In the genomic region with DNA sequence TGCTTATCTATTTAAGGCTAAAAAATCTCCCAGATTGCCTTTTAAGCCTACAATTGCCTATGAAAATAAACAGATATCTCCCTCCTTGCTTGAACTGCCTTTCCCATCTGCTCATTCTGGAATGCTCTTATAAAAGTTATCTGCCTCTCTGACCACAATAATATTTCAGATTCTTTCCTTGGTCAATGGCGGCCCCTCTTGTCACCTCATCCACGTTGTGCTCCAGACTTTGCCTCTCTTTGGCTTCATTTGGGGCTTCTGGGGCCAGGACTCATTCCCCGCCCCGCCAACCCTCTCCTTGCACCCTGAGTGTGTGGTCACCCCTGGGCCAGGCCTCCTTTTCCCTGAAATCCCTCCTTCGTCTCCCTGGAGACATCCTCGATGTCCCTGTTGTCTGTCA, we compare ENCODE assay signal across 21 cellular contexts.
DNase-seq lines count a peak whose midpoint lies in the region; ATAC-seq, FAIRE-seq and TF ChIP-seq lines count a peak whose summit lies in the region.
"Had no signal": no experiment of that assay in that cellular context is flagged by ENCODE, and none has a peak within 500 bp of the region (broad histone marks: within the 10 kb centered on the region; RNA-seq: fewer than 3 reads in every experiment).

No MANE protein-coding gene starts in this region.

- ATAC-seq in activated CD8-positive, alpha-beta T cell treated with anti-CD3 and anti-CD28 coated beads, Interleukin-2, amount 10 ng/mL, durations not matched to agents 7 days and 5 days: no peak

- H2BK120ac ChIP-seq in mesenchymal stem cell (ENCODE audit: low read depth, low read length): no peak overlapping the region

- peak overlapping the region; percentile 34 to 93 for H2BK12ac ChIP-seq in mesenchymal stem cell (ENCODE audit: low read length in 2 of 2)

- H3K27ac ChIP-seq in ACC112 (ENCODE audit: low read depth, low read length): peak overlapping the region; percentile 97
- peak overlapping the region; percentile 99 for H3K27ac ChIP-seq in astrocyte (ENCODE audit: low read depth, low read length)
- H3K27ac ChIP-seq in mesenchymal stem cell (ENCODE audit: low read length, poor library complexity, severe bottlenecking): peak overlapping the region; percentile 3
- no peak overlapping the region for H3K27ac ChIP-seq in OCI-LY7 (ENCODE audit: low read depth, low read length, poor library complexity, severe bottlenecking)
- H3K27ac ChIP-seq: BLaER1 treated with 17β-estradiol and CSF1 and Interleukin-3, amounts not matched to agents 10 nM and 100 nM; dorsolateral prefrontal cortex; foreskin keratinocyte; HL-60; prostate gland; WERI-Rb-1 had no signal

- no peak overlapping the region for H3K27ac Mint-ChIP-seq in astrocyte (ENCODE audit: unreplicated experiment)
- no peak overlapping the region for H3K27ac Mint-ChIP-seq in activated CD8-positive, alpha-beta T cell treated with anti-CD3 and anti-CD28 coated beads, Interleukin-2, amount 10 ng/mL, durations not matched to agents 7 days and 5 days

- CTCF ChIA-PET in OCI-LY7 (lab: Charles Lee; ENCODE audit: unreplicated experiment): no interaction called here
- CTCF ChIA-PET in activated CD8-positive, alpha-beta T cell treated with anti-CD3 and anti-CD28 coated beads, Interleukin-2, amount 10 ng/mL, durations not matched to agents 7 days and 5 days (lab: Charles Lee): no interaction called here

- 75% methylated on average over 6 of the region's 6 CpGs for WGBS in mesenchymal stem cell

- no peak for TF ChIP-seq CTCF in astrocyte (IDR thresholded peaks at IDR 0.05; ENCODE audit: insufficient read depth, low read depth, low read length)
- no peak for TF ChIP-seq CTCF in OCI-LY7 (conservative IDR thresholded peaks at IDR 0.05; ENCODE audit: low read length)

- peak overlapping the region in 1 of 2 experiments; percentile 42 for H3K4ac ChIP-seq in mesenchymal stem cell (ENCODE audit: low read depth in 1 of 2, low read length in 2 of 2)

- peak overlapping the region; percentile 87 for H2BK15ac ChIP-seq in mesenchymal stem cell (ENCODE audit: low read depth, poor library complexity, severe bottlenecking)

- no TSS peak for BruUV-seq in OCI-LY7 (replicated peaks; lab: Mats Ljungman, UMichigan)

- H4K20me1 ChIP-seq in astrocyte (ENCODE audit: insufficient read depth, low read length) (no peaks in the 10 kb centered on the region), OCI-LY7 (ENCODE audit: insufficient read depth, low read length) (no peaks in the 10 kb centered on the region)
- H4K20me1 ChIP-seq: BLaER1 treated with 17β-estradiol and CSF1 and Interleukin-3, amounts not matched to agents 10 nM and 100 nM had no signal

- H3K27me3 ChIP-seq in ACC112 (ENCODE audit: insufficient read depth, low read length): no peaks in the 10 kb centered on the region
- no peaks in the 10 kb centered on the region for H3K27me3 ChIP-seq in astrocyte (ENCODE audit: insufficient read depth, low read length)
- H3K27me3 ChIP-seq in mesenchymal stem cell (ENCODE audit: control insufficient read depth in 1 of 2, insufficient read depth in 1 of 2, low read length in 2 of 2): no peaks in the 10 kb centered on the region
- H3K27me3 ChIP-seq: BLaER1 treated with 17β-estradiol and CSF1 and Interleukin-3, amounts not matched to agents 10 nM and 100 nM; dorsolateral prefrontal cortex; foreskin keratinocyte; tibial artery had no signal

- H3K4me3 Mint-ChIP-seq in astrocyte (ENCODE audit: unreplicated experiment): no peak overlapping the region
- no peak overlapping the region for H3K4me3 Mint-ChIP-seq in activated CD8-positive, alpha-beta T cell treated with anti-CD3 and anti-CD28 coated beads, Interleukin-2, amount 10 ng/mL, durations not matched to agents 7 days and 5 days

- H3K36me3 Mint-ChIP-seq in astrocyte (ENCODE audit: low read depth, unreplicated experiment): peaks cover 2% of the 10 kb centered on the region
- H3K36me3 Mint-ChIP-seq in activated CD8-positive, alpha-beta T cell treated with anti-CD3 and anti-CD28 coated beads, Interleukin-2, amount 10 ng/mL, durations not matched to agents 7 days and 5 days (ENCODE audit: low read depth): no peaks in the 10 kb centered on the region

- peak overlapping the region; percentile 86 for H4K8ac ChIP-seq in mesenchymal stem cell (ENCODE audit: low read length)

- peak overlapping the region; percentile 48 for H4K91ac ChIP-seq in mesenchymal stem cell (ENCODE audit: low read length)

- H3K9me2 ChIP-seq in OCI-LY7 (ENCODE audit: insufficient read depth, low read length): no peaks in the 10 kb centered on the region

- POLR2A ChIA-PET in OCI-LY7 (lab: Charles Lee): no interaction called here
- POLR2A ChIA-PET in activated CD8-positive, alpha-beta T cell treated with anti-CD3 and anti-CD28 coated beads, Interleukin-2, amount 10 ng/mL, durations not matched to agents 7 days and 5 days (lab: Charles Lee): no interaction called here

- H3K18ac ChIP-seq in mesenchymal stem cell (ENCODE audit: low read depth in 1 of 2, low read length in 2 of 2): peak overlapping the region; percentile 46 to 84

- H3K4me1 ChIP-seq in ACC112 (ENCODE audit: control insufficient read depth, insufficient read depth, low read length, unreplicated experiment) (peaks cover 32% of the 10 kb centered on the region), astrocyte (ENCODE audit: insufficient read depth, low read length) (peaks cover 53% of the 10 kb centered on the region), mesenchymal stem cell (ENCODE audit: control insufficient read depth, insufficient read depth, low read depth, low read length) (peaks cover 7% of the 10 kb centered on the region), OCI-LY7 (ENCODE audit: insufficient read depth, low read length, poor library complexity, severe bottlenecking) (no peaks in the 10 kb centered on the region)
- H3K4me1 ChIP-seq: foreskin keratinocyte, prostate gland had no signal

- peak overlapping the region in 1 of 2 experiments; percentile 2 for H3K14ac ChIP-seq in mesenchymal stem cell (ENCODE audit: low read length in 2 of 2)

- no peak overlapping the region for H3K23ac ChIP-seq in mesenchymal stem cell (ENCODE audit: low read length in 2 of 2)

- intact Hi-C loops in OCI-LY7 (cut with micrococcal nuclease; ENCODE audit: unreplicated experiment): no loop called here

- peaks cover 17% of the 10 kb centered on the region for H3K4me1 Mint-ChIP-seq in astrocyte (ENCODE audit: low read depth, unreplicated experiment)
- H3K4me1 Mint-ChIP-seq in activated CD8-positive, alpha-beta T cell treated with anti-CD3 and anti-CD28 coated beads, Interleukin-2, amount 10 ng/mL, durations not matched to agents 7 days and 5 days (ENCODE audit: low read depth): peaks cover 9% of the 10 kb centered on the region

- H3K4me3 ChIP-seq in ACC112 (ENCODE audit: low read depth, low read length) (no peak overlapping the region), astrocyte (ENCODE audit: insufficient read depth, low read depth, low read length) (no peak overlapping the region), mesenchymal stem cell (ENCODE audit: insufficient read depth in 1 of 2, low read depth in 1 of 2, low read length in 2 of 2) (no peak overlapping the region), OCI-LY7 (ENCODE audit: low read depth, low read length, poor library complexity, severe bottlenecking) (no peak overlapping the region)
- H3K4me3 ChIP-seq: BLaER1 treated with 17β-estradiol and CSF1 and Interleukin-3, amounts not matched to agents 10 nM and 100 nM; dorsolateral prefrontal cortex; prostate gland; tibial artery had no signal

- H3K79me2 ChIP-seq in ACC112 (ENCODE audit: control insufficient read depth, insufficient read depth, low read length, unreplicated experiment) (no peaks in the 10 kb centered on the region), astrocyte (ENCODE audit: insufficient read depth, low read length) (no peaks in the 10 kb centered on the region), OCI-LY7 (ENCODE audit: insufficient read depth, low read depth, low read length) (no peaks in the 10 kb centered on the region)

- DNase-seq in GM04503 (ENCODE audit: low read depth) (peak; percentile 64), astrocyte (ENCODE audit: low read depth) (peak; percentile 97), mesenchymal stem cell (peak; percentile 60), OCI-LY7 (ENCODE audit: low spot score) (no peak), islet precursor cell (no peak), DMS153 (lab: John Stamatoyannopoulos, UW) (no peak)
- DNase-seq in activated CD8-positive, alpha-beta T cell treated with anti-CD3 and anti-CD28 coated beads, Interleukin-2, amount 10 ng/mL, durations not matched to agents 7 days and 5 days: no peak
- DNase-seq: activated CD8-positive, alpha-beta memory T cell treated with anti-CD3 and anti-CD28 coated beads, Interleukin-2, amount 50 U/mL, for 4 hours; dorsolateral prefrontal cortex; GDM1; midbrain; MM.1S; NCI-H2171 treated with DMSO at 0.1 percent for 48 hours; WERI-Rb-1 had no signal

- peak overlapping the region; percentile 24 for H3K4me2 ChIP-seq in astrocyte (ENCODE audit: low read length)
- H3K4me2 ChIP-seq in mesenchymal stem cell (ENCODE audit: low read length, poor library complexity, severe bottlenecking): no peak overlapping the region
- no peak overlapping the region for H3K4me2 ChIP-seq in OCI-LY7 (ENCODE audit: low read length)

- H2BK5ac ChIP-seq in mesenchymal stem cell (ENCODE audit: low read depth, low read length, poor library complexity, severe bottlenecking): no peak overlapping the region

- H3K36me3 ChIP-seq in ACC112 (ENCODE audit: insufficient read depth, low read length) (no peaks in the 10 kb centered on the region), astrocyte (ENCODE audit: insufficient read depth, low read length) (no peaks in the 10 kb centered on the region), mesenchymal stem cell (ENCODE audit: control insufficient read depth in 1 of 2, insufficient read depth in 2 of 2, low read depth in 1 of 2, low read length in 2 of 2) (no peaks in the 10 kb centered on the region), OCI-LY7 (ENCODE audit: insufficient read depth, low read length) (no peaks in the 10 kb centered on the region)
- H3K36me3 ChIP-seq: BLaER1 treated with 17β-estradiol and CSF1 and Interleukin-3, amounts not matched to agents 10 nM and 100 nM; prostate gland; tibial artery; WERI-Rb-1 had no signal

- H3K79me1 ChIP-seq in mesenchymal stem cell (replicated peaks; ENCODE audit: low read length, poor library complexity, severe bottlenecking): no peaks in the 10 kb centered on the region

- FAIRE-seq in astrocyte (lab: Jason Lieb, UNC): no peak
- FAIRE-seq: H1 had no signal

- no peaks in the 10 kb centered on the region for H3K27me3 Mint-ChIP-seq in astrocyte (ENCODE audit: low read depth, unreplicated experiment)
- peaks cover 5% of the 10 kb centered on the region for H3K27me3 Mint-ChIP-seq in activated CD8-positive, alpha-beta T cell treated with anti-CD3 and anti-CD28 coated beads, Interleukin-2, amount 10 ng/mL, durations not matched to agents 7 days and 5 days (ENCODE audit: low read depth)

- H3K9ac ChIP-seq in astrocyte (ENCODE audit: low read length) (peak overlapping the region; percentile 85), mesenchymal stem cell (ENCODE audit: low read length) (no peak overlapping the region)
- H3K9ac ChIP-seq: BLaER1 treated with 17β-estradiol and CSF1 and Interleukin-3, amounts not matched to agents 10 nM and 100 nM had no signal

- peaks cover 8% of the 10 kb centered on the region for H3K9me3 Mint-ChIP-seq in astrocyte (ENCODE audit: unreplicated experiment)
- H3K9me3 Mint-ChIP-seq in activated CD8-positive, alpha-beta T cell treated with anti-CD3 and anti-CD28 coated beads, Interleukin-2, amount 10 ng/mL, durations not matched to agents 7 days and 5 days (ENCODE audit: insufficient read depth): no peaks in the 10 kb centered on the region

- H3K9me3 ChIP-seq in astrocyte (ENCODE audit: insufficient read depth, low read depth, low read length): no peaks in the 10 kb centered on the region
- no peaks in the 10 kb centered on the region for H3K9me3 ChIP-seq in mesenchymal stem cell (ENCODE audit: control insufficient read depth, low read length)
- no peaks in the 10 kb centered on the region for H3K9me3 ChIP-seq in OCI-LY7 (ENCODE audit: low read length)
- H3K9me3 ChIP-seq: BLaER1 treated with 17β-estradiol and CSF1 and Interleukin-3, amounts not matched to agents 10 nM and 100 nM; prostate gland; tibial artery had no signal

- H2AFZ ChIP-seq in ACC112 (ENCODE audit: low read length, unreplicated experiment) (no peak overlapping the region), astrocyte (ENCODE audit: low read depth, low read length) (no peak overlapping the region), mesenchymal stem cell (ENCODE audit: low read depth, low read length) (no peak overlapping the region), OCI-LY7 (ENCODE audit: low read length) (no peak overlapping the region)

- H2AK5ac ChIP-seq in mesenchymal stem cell (ENCODE audit: low read length, severe bottlenecking): peak overlapping the region; percentile 16

Comparison
In these comparisons a context has a peak if more than half of its experiments do, and no peak if none do; other contexts are left out.
1. DNase-seq: peak in GM04503 (single experiment), astrocyte (single experiment) and mesenchymal stem cell (single experiment); none in OCI-LY7 (single experiment), islet precursor cell (single experiment), DMS153 (single experiment) and activated CD8-positive, alpha-beta T cell treated with anti-CD3 and anti-CD28 coated beads, Interleukin-2, amount 10 ng/mL, durations not matched to agents 7 days and 5 days (single experiment).